Comparison of ENCODE assay signal across 8 cellular contexts in genomic region chr19:14450168-14450874, GRCh38. TPM values are rescaled to one million over a fixed set of nuclear protein-coding genes. Genes with fewer than 3 reads are reported as not detected.
DNase-seq lines count a peak whose midpoint lies in the region; ATAC-seq and TF ChIP-seq lines count a peak whose summit lies in the region.

No MANE protein-coding gene starts in this region.

- H3K36me3 Mint-ChIP-seq in chondrocyte (ENCODE audit: low read depth): peaks cover 35% of the 10 kb centered on the region

- H3K27me3 ChIP-seq in Panc1 (ENCODE audit: control insufficient read depth, insufficient read depth, low read length): no peaks in the 10 kb centered on the region

- intact Hi-C loops in Panc1 (cut with micrococcal nuclease; ENCODE audit: unreplicated experiment): no loop called here

- H3K4me1 ChIP-seq in Panc1 (ENCODE audit: control insufficient read depth, insufficient read depth, low read length): no peaks in the 10 kb centered on the region

- DNase-seq in NCI-H2029 (lab: John Stamatoyannopoulos, UW) (peak; percentile 35), NCI-H2029 treated with DMSO at 0.1 percent for 48 hours (lab: John Stamatoyannopoulos, UW) (no peak), Panc1 (ENCODE audit: low read depth, low spot score) (no peak), left kidney (ENCODE audit: low read depth, low spot score) (peak; percentile 37), activated gamma-delta T cell (lab: John Stamatoyannopoulos, UW) (no peak), chondrocyte (ENCODE audit: low spot score) (no peak), substantia nigra (lab: John Stamatoyannopoulos, UW) (no peak)
- DNase-seq in activated T-cell treated with anti-CD3 and anti-CD28 coated beads, Interleukin-2, amount 50 U/mL, for 48 hours: peak; percentile 91

- BruUV-seq in Panc1 (replicated peaks; lab: Mats Ljungman, UMichigan): no TSS peak

- H3K4me3 ChIP-seq in Panc1 (ENCODE audit: low read depth in 2 of 2, low read length in 2 of 2): no peak overlapping the region

- H3K4me3 Mint-ChIP-seq in chondrocyte (ENCODE audit: unreplicated experiment): no peak overlapping the region

- ATAC-seq in Panc1: peak; percentile 89

- POLR2A ChIA-PET in Panc1 (lab: Charles Lee): no interaction called here

- H3K9me3 Mint-ChIP-seq in chondrocyte (ENCODE audit: low read depth): no peaks in the 10 kb centered on the region

- CTCF ChIA-PET in Panc1 (lab: Charles Lee): no interaction called here

- no peaks in the 10 kb centered on the region for H3K9me3 ChIP-seq in Panc1 (ENCODE audit: control insufficient read depth, insufficient read depth, low read depth, low read length)

- peaks cover 8% of the 10 kb centered on the region for H3K36me3 ChIP-seq in Panc1 (ENCODE audit: control insufficient read depth, insufficient read depth, low read length)

- TF ChIP-seq CTCF in Panc1 (IDR thresholded peaks at IDR 0.05) (no peak), chondrocyte (IDR thresholded peaks at IDR 0.05) (no peak)

- H3K4me1 Mint-ChIP-seq in chondrocyte (ENCODE audit: low read depth): no peaks in the 10 kb centered on the region

- in situ Hi-C loops in Panc1 (cut with HindIII; ENCODE audit: low pct_unique_long_range_greater_than_20kb, low sequenced_read_pairs): no loop called here

- H3K27ac ChIP-seq in Panc1 (ENCODE audit: low read length) (no peak overlapping the region), substantia nigra (ENCODE audit: low read depth, low read length, poor library complexity, severe bottlenecking) (no peak overlapping the region)

- H3K27ac Mint-ChIP-seq in chondrocyte (ENCODE audit: unreplicated experiment): no peak overlapping the region

- H3K27me3 Mint-ChIP-seq in chondrocyte (ENCODE audit: low read depth): no peaks in the 10 kb centered on the region

RNA-seq across cellular contexts. Expression of gene PKN1, which starts 17.2 kb away (rescaled TPM):
- 205 TPM for total RNA-seq in Panc1 (2021; ENCODE audit: unreplicated experiment)
- 226 TPM for polyA plus RNA-seq in Panc1 (2012; ENCODE audit: insufficient read length)
- 112 to 204 TPM (median 195 TPM) in 3 replicates for total RNA-seq in chondrocyte

RNA-seq across cellular contexts. Expression of gene PTGER1, which starts 24.8 kb away (rescaled TPM):
- total RNA-seq in Panc1 (2021; ENCODE audit: unreplicated experiment): 2.2 TPM
- 3.2 TPM for polyA plus RNA-seq in Panc1 (2012; ENCODE audit: insufficient read length)
- 0.29 to 1.6 TPM (median 1.4 TPM) in 3 replicates for total RNA-seq in chondrocyte

RNA-seq across cellular contexts. Expression of gene DDX39A, which starts 31.2 kb away (rescaled TPM):
- 117 TPM for total RNA-seq in Panc1 (2021; ENCODE audit: unreplicated experiment)
- 96.9 TPM for polyA plus RNA-seq in Panc1 (2012; ENCODE audit: insufficient read length)
- 51.4 to 58.5 TPM (median 51.8 TPM) in 3 replicates for total RNA-seq in chondrocyte

RNA-seq across cellular contexts. Expression of gene GIPC1, which starts 45.6 kb away (rescaled TPM):
- total RNA-seq in Panc1 (2021; ENCODE audit: unreplicated experiment) (160 TPM), chondrocyte (83.7 to 107 TPM (median 99.6 TPM) in 3 replicates)
- 339 TPM for polyA plus RNA-seq in Panc1 (2012; ENCODE audit: insufficient read length)

Comparison
In these comparisons a context has a peak if more than half of its experiments do, and no peak if none do; other contexts are left out.
1. DNase-seq: peak in NCI-H2029 (single experiment), activated T-cell treated with anti-CD3 and anti-CD28 coated beads, Interleukin-2, amount 50 U/mL, for 48 hours (2 of 2) and left kidney (single experiment); none in NCI-H2029 treated with DMSO at 0.1 percent for 48 hours (single experiment), Panc1 (single experiment), activated gamma-delta T cell (single experiment), chondrocyte (single experiment) and substantia nigra (0 of 49).